ENCODE assay signal across 8 cellular contexts in the genomic region with DNA sequence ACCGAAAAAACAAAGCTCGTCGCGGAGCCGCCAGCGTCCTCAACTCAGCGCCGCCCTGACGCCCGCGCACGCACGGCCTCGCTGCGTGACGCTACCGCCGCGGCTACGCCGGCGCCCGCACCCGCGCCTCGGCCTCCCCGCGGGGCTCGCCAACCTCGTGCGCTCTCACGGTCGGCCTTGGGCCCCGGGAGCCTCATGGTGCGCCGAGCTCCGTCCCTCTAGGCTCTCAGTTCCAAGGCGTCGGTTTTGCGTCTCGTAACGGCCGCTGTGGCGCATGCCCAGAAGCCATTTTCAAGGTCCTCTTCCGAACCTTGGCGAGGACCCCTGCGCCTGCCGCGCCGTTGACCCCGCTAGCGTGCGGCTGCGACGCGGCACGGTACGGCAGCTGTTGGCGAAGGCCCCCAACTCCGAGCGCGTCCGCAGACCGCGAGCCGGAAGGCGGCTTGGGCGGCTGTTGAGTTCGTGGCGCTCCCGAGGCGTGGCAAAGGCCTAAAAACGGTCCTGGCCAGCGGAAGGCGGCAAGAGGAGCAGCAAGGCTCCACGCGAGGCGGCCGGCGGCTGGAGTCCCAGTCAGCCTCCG. TPM values are rescaled to one million over a fixed set of nuclear protein-coding genes. Genes with fewer than 3 reads are reported as not detected.
A peak's percentile ranks its signal among the peaks of the same experiment; 100 is the strongest.
DNase-seq lines count a peak whose midpoint lies in the region; ATAC-seq, FAIRE-seq and TF ChIP-seq lines count a peak whose summit lies in the region.

Gene HENMT1 (minus strand): TSS at position 64 of the 580 bp plus-strand sequence. CDS start 1,209 bp downstream, outside the sequence.

- peaks cover 5% of the 10 kb centered on the region for H3K36me3 Mint-ChIP-seq in activated CD8-positive, alpha-beta T cell treated with anti-CD3 and anti-CD28 coated beads for 36 hours (ENCODE audit: low read depth)

- H3K79me1 ChIP-seq in H1 (ENCODE audit: low read depth, low read length) = no peaks in the 10 kb centered on the region

- peaks cover 4% of the 10 kb centered on the region; the same call in 1 of the 2 replicates for H3K23me2 ChIP-seq in H1 (ENCODE audit: low read depth, low read length)

- ATAC-seq in activated CD8-positive, alpha-beta T cell treated with anti-CD3 and anti-CD28 coated beads for 36 hours = peak; percentile 80

- DNase-seq in GM03348 (ENCODE audit: low spot score) (peak; percentile 80), HCEC 1CT (peak; percentile 22), NCI-H1092 treated with DMSO at 0.1 percent for 48 hours (lab: John Stamatoyannopoulos, UW) (peak; percentile 60), H1 (ENCODE audit: low read depth in 1 of 2, low spot score in 2 of 2) (peak; percentile 27 to 77), BE2C (no peak)
- DNase-seq in activated CD8-positive, alpha-beta T cell treated with anti-CD3 and anti-CD28 coated beads for 36 hours = peak; percentile 83
- peak; percentile 48 for DNase-seq in stimulated activated CD8-positive, alpha-beta memory T cell treated with anti-CD3 and anti-CD28 coated beads, Interleukin-15, amount 100 ng/mL, for 24 hours (ENCODE audit: low read depth)

- peak within 1 kb of the TSS in 3 of 4 experiments; percentile 45 to 73 (median 58); a peak in 5 of 7 replicates for H3K9ac ChIP-seq in H1 (replicated peaks in 1 of 4; ENCODE audit: extremely low read depth in 1 of 4, low read depth in 3 of 4, low read length in 3 of 4)

- TF ChIP-seq POLR2A in H1 (IDR thresholded peaks at IDR 0.05; ENCODE audit: control extremely low read depth in 1 of 2, low read depth in 2 of 2, low read length in 2 of 2) = peak; percentile 58 to 60

- H3K79me2 ChIP-seq in H1 (ENCODE audit: control insufficient read depth in 1 of 2, insufficient read depth in 2 of 2, low read length in 2 of 2) = no peaks in the 10 kb centered on the region

- H2AFZ ChIP-seq in H1 (ENCODE audit: low read length) = peak within 1 kb of the TSS; percentile 85; the same call in 1 of the 2 replicates

- H3K27me3 ChIP-seq in H1 (replicated peaks in 1 of 4; ENCODE audit: control insufficient read depth in 3 of 4, extremely low read depth in 1 of 4, insufficient read depth in 3 of 4, low read length in 3 of 4) (peaks cover 0 to 12% (median 7%) of the 10 kb centered on the region in 4 experiments; a peak in 4 of 7 replicates), BE2C (peaks cover 11% of the 10 kb centered on the region)

- H3K27ac ChIP-seq in H1 (ENCODE audit: low read depth, low read length) (no peak within 1 kb of the TSS), mesodermal cell (ENCODE audit: low read depth, low read length, severe bottlenecking) (no peak within 1 kb of the TSS)

- POLR2A ChIA-PET in activated CD8-positive, alpha-beta T cell treated with anti-CD3 and anti-CD28 coated beads for 36 hours (lab: Charles Lee) = interaction anchor here (0.6 to 4.0 kb wide), 17 partner anchors 9 to 303 kb away, joined by 3 to 64 read pairs (median 4); partner anchors contain the start of genes EEIG2 and PRPF38B
- POLR2A ChIA-PET in H1 (lab: Charles Lee; ENCODE audit: partially characterized antibody) = interaction anchor here (0.7 to 2.3 kb wide), 11 partner anchors 8 to 461 kb away, joined by 3 to 33 read pairs (median 4); partner anchors contain the start of genes PRPF38B and SLC25A24

- TF ChIP-seq RAD21 in H1 (IDR thresholded peaks at IDR 0.05 in 1 of 2, conservative IDR thresholded peaks at IDR 0.05 in 1 of 2; ENCODE audit: low read depth in 2 of 2, low read length in 2 of 2) = no peak

- no peak within 1 kb of the TSS for H2BK5ac ChIP-seq in H1 (ENCODE audit: low read depth, low read length)

- TF ChIP-seq CTCF in activated CD8-positive, alpha-beta T cell treated with anti-CD3 and anti-CD28 coated beads for 36 hours (IDR thresholded peaks at IDR 0.05) = no peak
- TF ChIP-seq CTCF in H1 (IDR thresholded peaks at IDR 0.05; ENCODE audit: control extremely low read depth in 1 of 3, insufficient read depth in 1 of 3, low read depth in 1 of 3, low read length in 3 of 3) = no peak
- TF ChIP-seq CTCF in BE2C (IDR thresholded peaks at IDR 0.05; ENCODE audit: low read depth, low read length) = no peak

- peak within 1 kb of the TSS; percentile 8 for H4K91ac ChIP-seq in H1 (replicated peaks; ENCODE audit: insufficient read length, low read length)

- no peaks in the 10 kb centered on the region for H3K9me3 Mint-ChIP-seq in activated CD8-positive, alpha-beta T cell treated with anti-CD3 and anti-CD28 coated beads for 36 hours

- H3K4me2 ChIP-seq in H1 (ENCODE audit: insufficient read depth in 1 of 2, low read depth in 2 of 2, low read length in 2 of 2) = peak within 1 kb of the TSS; percentile 73 to 93

- TF ChIP-seq EP300 in H1 (IDR thresholded peaks at IDR 0.05; ENCODE audit: borderline replicate concordance in 1 of 2, low read depth in 2 of 2, low read length in 2 of 2) = no peak

- H3K14ac ChIP-seq in H1 (ENCODE audit: insufficient read length) = no peak within 1 kb of the TSS

- H4K20me1 ChIP-seq in H1 (replicated peaks in 1 of 2; ENCODE audit: control insufficient read depth in 1 of 2, insufficient read depth in 2 of 2, low read length in 2 of 2) = no peaks in the 10 kb centered on the region

- H3K36me3 ChIP-seq in H1 (ENCODE audit: control insufficient read depth in 2 of 4, insufficient read depth in 4 of 4, low read length in 3 of 4) (no peaks in the 10 kb centered on the region), mesodermal cell (ENCODE audit: control insufficient read depth, insufficient read depth, low read length) (no peaks in the 10 kb centered on the region), BE2C (no peaks in the 10 kb centered on the region)

- H3K27ac Mint-ChIP-seq in activated CD8-positive, alpha-beta T cell treated with anti-CD3 and anti-CD28 coated beads for 36 hours = peak within 1 kb of the TSS; percentile 96

- peak within 1 kb of the TSS; percentile 77 for H2BK15ac ChIP-seq in H1 (ENCODE audit: low read length)

- intact Hi-C loops in activated CD8-positive, alpha-beta T cell treated with anti-CD3 and anti-CD28 coated beads for 36 hours (cut with micrococcal nuclease) = no loop called here

- H3K18ac ChIP-seq in H1 (ENCODE audit: extremely low read depth, low read length) = peak within 1 kb of the TSS; percentile 89

- WGBS in H1 (ENCODE audit: extremely low coverage in 1 of 2, insufficient coverage in 1 of 2, insufficient read length in 1 of 2, insufficient replicate concordance in 2 of 2, low coverage in 1 of 2, low lambda C conversion rate in 2 of 2, missing lambda C conversion rate in 1 of 2), 2 experiments = 39% methylated on average over 51 of the region's 81 CpGs; no CpG with 5 or more reads in 1 of the 2 experiments
- 6 to 10% methylated on average over 37 to 77 of the region's 81 CpGs for WGBS in mesodermal cell (ENCODE audit: insufficient coverage in 2 of 2), 2 experiments

- peak within 1 kb of the TSS; percentile 94; the same call in 1 of the 2 replicates for H4K8ac ChIP-seq in H1 (ENCODE audit: extremely low read depth, insufficient read depth, low read length)

- H3K56ac ChIP-seq in H1 (replicated peaks; ENCODE audit: insufficient read length, low read depth, low read length) = no peak within 1 kb of the TSS

- H2BK120ac ChIP-seq in H1 (replicated peaks; ENCODE audit: low read depth, low read length) = no peak within 1 kb of the TSS

- H3K4me3 Mint-ChIP-seq in activated CD8-positive, alpha-beta T cell treated with anti-CD3 and anti-CD28 coated beads for 36 hours = peak within 1 kb of the TSS; percentile 82

- peak within 1 kb of the TSS; percentile 89 for H2BK12ac ChIP-seq in H1 (ENCODE audit: low read depth, low read length)

- no peak within 1 kb of the TSS for H4K5ac ChIP-seq in H1 (ENCODE audit: insufficient read length, low read depth, low read length)

- H3K9me3 ChIP-seq in H1 (ENCODE audit: insufficient read depth in 2 of 2, low read depth in 1 of 2, low read length in 1 of 2) = no peaks in the 10 kb centered on the region
- H3K9me3 ChIP-seq in mesodermal cell (ENCODE audit: control insufficient read depth, low read length) = no peaks in the 10 kb centered on the region
- peaks cover 4% of the 10 kb centered on the region for H3K9me3 ChIP-seq in BE2C

- no peak within 1 kb of the TSS for H3K23ac ChIP-seq in H1 (ENCODE audit: insufficient read length)

- peaks cover 40% of the 10 kb centered on the region for H3K4me1 Mint-ChIP-seq in activated CD8-positive, alpha-beta T cell treated with anti-CD3 and anti-CD28 coated beads for 36 hours (ENCODE audit: low read depth)

- CTCF ChIA-PET in activated CD8-positive, alpha-beta T cell treated with anti-CD3 and anti-CD28 coated beads for 36 hours (lab: Charles Lee) = interaction anchor here (0.7 to 2.3 kb wide), 8 partner anchors 12 to 100 kb away, joined by 3 to 14 read pairs (median 10); partner anchors contain the start of genes EEIG2 and PRPF38B
- CTCF ChIA-PET in H1 (lab: Charles Lee; ENCODE audit: partially characterized antibody) = interaction anchor here (0.9 to 1.2 kb wide), 2 partner anchors 16 to 49 kb away, joined by 3 read pairs; no protein-coding TSS in a partner anchor

- H2BK20ac ChIP-seq in H1 (ENCODE audit: low read length) = no peak within 1 kb of the TSS

- no peak for FAIRE-seq in H1 (lab: Jason Lieb, UNC)

- H3K4ac ChIP-seq in H1 (replicated peaks; ENCODE audit: insufficient read length, low read depth, low read length) = no peak within 1 kb of the TSS

- H2AK5ac ChIP-seq in H1 (ENCODE audit: low read depth, low read length) = no peak within 1 kb of the TSS

- peak within 1 kb of the TSS; percentile 34 to 62 (median 48) for H3K4me3 ChIP-seq in H1 (ENCODE audit: extremely low read depth in 1 of 4, insufficient read depth in 2 of 4, low read depth in 3 of 4, low read length in 4 of 4)
- peak within 1 kb of the TSS; percentile 41 for H3K4me3 ChIP-seq in mesodermal cell (ENCODE audit: extremely low read depth, insufficient read depth, low read length, poor library complexity, severe bottlenecking)
- no peak within 1 kb of the TSS for H3K4me3 ChIP-seq in BE2C (ENCODE audit: low read depth, low read length)

- peaks cover 0 to 4% (median 0%) of the 10 kb centered on the region in 4 experiments; a peak in 1 of 7 replicates for H3K4me1 ChIP-seq in H1 (replicated peaks in 1 of 4; ENCODE audit: control insufficient read depth in 3 of 4, insufficient read depth in 4 of 4, low read length in 3 of 4)
- H3K4me1 ChIP-seq in mesodermal cell (ENCODE audit: control insufficient read depth, insufficient read depth, low read length, poor library complexity, severe bottlenecking) = no peaks in the 10 kb centered on the region
- H3K4me1 ChIP-seq in BE2C = no peaks in the 10 kb centered on the region

- no peaks in the 10 kb centered on the region for H3K27me3 Mint-ChIP-seq in activated CD8-positive, alpha-beta T cell treated with anti-CD3 and anti-CD28 coated beads for 36 hours

RNA-seq across cellular contexts. Expression of gene HENMT1, which starts in this region (rescaled TPM):
- 10 to 100 TPM; 25.3 to 27.1 TPM for total RNA-seq in activated CD8-positive, alpha-beta T cell treated with anti-CD3 and anti-CD28 coated beads for 36 hours
- total RNA-seq in H1 (2021; fragmentation: NEBNext Ultra II Directional; extraction: Animal tissue kit (Norgen Biotek cat#: 25700)) = 5.6 TPM in 2 replicates
- polyA plus RNA-seq in H1 (2011; rRNA removed) = 1.6 and 2.9 TPM in 2 replicates
- 2.7 TPM for polyA plus RNA-seq in H1 (2011; cell fraction: cytosol; rRNA removed)
- 0.86 TPM for polyA plus RNA-seq in H1 (2011; cell fraction: nucleus; rRNA removed)
- polyA plus RNA-seq in H1 (2012, experiment 1 of 2) = 2.6 to 4.2 TPM (median 3.4 TPM) in 4 replicates
- polyA plus RNA-seq in H1 (2012, experiment 2 of 2) = 0.88 TPM
- polyA plus RNA-seq in H1 (2013, experiment 1 of 2) = 3.3 TPM
- 3.7 TPM for polyA plus RNA-seq in H1 (2013, experiment 2 of 2)
- 0.88 and 1.7 TPM in 2 replicates for polyA minus RNA-seq in H1 (2011; rRNA and poly(A)+ RNA removed)
- not detected for polyA minus RNA-seq in H1 (2011; cell fraction: cytosol; rRNA and poly(A)+ RNA removed)
- polyA minus RNA-seq in H1 (2011; cell fraction: nucleus; rRNA and poly(A)+ RNA removed) = 1.00 TPM
- polyA plus RNA-seq in mesodermal cell (2013, experiment 1 of 2) = 2.1 TPM
- polyA plus RNA-seq in mesodermal cell (2013, experiment 2 of 2) = 1.5 TPM
- polyA plus RNA-seq in BE2C (2012; ENCODE audit: insufficient read depth, insufficient read length, low read depth) = not detected
